Comparison of ENCODE assay signal across 34 cellular contexts in the genomic region with DNA sequence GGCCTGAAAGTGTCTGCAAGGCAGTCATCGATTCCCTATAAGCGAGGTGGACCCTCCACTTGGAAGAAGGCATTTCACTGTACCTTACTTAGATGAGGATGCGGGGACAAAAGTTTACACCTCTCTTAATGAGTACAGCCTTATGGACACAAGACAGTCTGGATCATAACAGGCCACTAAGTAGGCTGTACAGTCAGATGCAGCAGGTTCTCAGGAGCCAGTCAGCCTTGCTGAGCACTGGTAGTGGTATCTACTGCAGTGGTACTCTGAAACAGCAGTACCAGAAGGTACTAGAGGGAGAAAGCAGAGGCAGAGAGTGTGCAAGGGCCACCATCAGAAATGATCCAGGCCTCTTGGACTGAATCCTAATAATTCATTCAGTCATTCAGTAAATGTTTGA.
"Had no signal": no experiment of that assay in that cellular context is flagged by ENCODE, and none has a peak within 500 bp of the region (broad histone marks: within the 10 kb centered on the region; RNA-seq: fewer than 3 reads in every experiment).

No MANE protein-coding gene starts in this region.

- H3K9me3 Mint-ChIP-seq: activated CD4-positive, alpha-beta T cell treated with anti-CD3 and anti-CD28 coated beads, Interleukin-2, amount 10 ng/mL, durations not matched to agents 24 days and 14 days; activated CD8-positive, alpha-beta T cell treated with anti-CD3 and anti-CD28 coated beads for 36 hours; activated naive CD4-positive, alpha-beta T cell treated with anti-CD3 and anti-CD28 coated beads, Interleukin-2, amount 50 U/mL, for 72 hours; mesothelial cell of epicardium; naive B cell; stimulated activated naive B cell treated with anti-CD40 and anti-IgM and Interleukin-4, amounts not matched to agents 10 μg/mL and 1 μg/mL and 100 μg/mL, for 72 hours; T-helper 1 cell treated with Interleukin-12 subunit alpha and Interleukin-12 subunit beta and Interleukin-4 antibody, amounts not matched to agents 30 μg/mL and 1 μg/mL, for 36 hours had no signal

- H3K27ac ChIP-seq: adrenal gland, body of pancreas, colonic mucosa, epithelial cell of prostate, esophagus squamous epithelium, left ventricle myocardium inferior, pancreas, prostate gland, sigmoid colon, stomach, tibial artery, upper lobe of right lung, WERI-Rb-1 had no signal

- H3K4me3 Mint-ChIP-seq: activated CD4-positive, alpha-beta T cell treated with anti-CD3 and anti-CD28 coated beads, Interleukin-2, amount 10 ng/mL, durations not matched to agents 24 days and 14 days; activated CD8-positive, alpha-beta T cell treated with anti-CD3 and anti-CD28 coated beads for 36 hours; mesothelial cell of epicardium; naive B cell; stimulated activated naive B cell treated with anti-CD40 and anti-IgM and Interleukin-4, amounts not matched to agents 10 μg/mL and 1 μg/mL and 100 μg/mL, for 72 hours; T-helper 1 cell treated with Interleukin-12 subunit alpha and Interleukin-12 subunit beta and Interleukin-4 antibody, amounts not matched to agents 30 μg/mL and 1 μg/mL, for 36 hours had no signal

- H3K4me3 ChIP-seq: adrenal gland, body of pancreas, colonic mucosa, esophagus squamous epithelium, left ventricle myocardium inferior, pancreas, prostate gland, sigmoid colon, stomach, tibial artery, upper lobe of right lung had no signal

- H3K9me3 ChIP-seq: adrenal gland, body of pancreas, colonic mucosa, esophagus squamous epithelium, left ventricle myocardium inferior, pancreas, prostate gland, sigmoid colon, stomach, tibial artery, upper lobe of right lung had no signal

- DNase-seq: activated CD4-positive, alpha-beta T cell treated with anti-CD3 and anti-CD28 coated beads, Interleukin-2, amount 10 ng/mL, durations not matched to agents 24 days and 14 days; activated CD4-positive, CD25-positive, alpha-beta regulatory T cell treated with anti-CD3 and anti-CD28 coated beads, Interleukin-2, amount 50 U/mL, for 72 hours; activated CD8-positive, alpha-beta T cell treated with anti-CD3 and anti-CD28 coated beads for 36 hours; activated naive CD4-positive, alpha-beta T cell; activated T-cell treated with anti-CD3 and anti-CD28 coated beads, Interleukin-2, amount 50 U/mL, for 48 hours; aorta; body of pancreas; cerebellar nuclear complex; colonic mucosa; effector CD8-positive, alpha-beta T cell; esophagus squamous epithelium; left ventricle myocardium inferior; naive B cell; pancreas; retina; sigmoid colon; small intestine; stimulated activated CD4-positive, alpha-beta T cell treated with anti-CD3 and anti-CD28 coated beads, Interleukin-1b, Interleukin-23, amount 100 ng/mL, for 48 hours; stimulated activated naive B cell treated with anti-CD40 and anti-IgM and Interleukin-4, amounts not matched to agents 10 μg/mL and 1 μg/mL and 100 μg/mL, for 72 hours; stomach; T-helper 9 cell; tibial artery; upper lobe of right lung; WERI-Rb-1 had no signal

- H3K27me3 ChIP-seq: adrenal gland, body of pancreas, colonic mucosa, esophagus squamous epithelium, pancreas, sigmoid colon, stomach, tibial artery, upper lobe of right lung had no signal

- H3K27ac Mint-ChIP-seq: activated CD4-positive, alpha-beta T cell treated with anti-CD3 and anti-CD28 coated beads, Interleukin-2, amount 10 ng/mL, durations not matched to agents 24 days and 14 days; activated CD8-positive, alpha-beta T cell treated with anti-CD3 and anti-CD28 coated beads for 36 hours; mesothelial cell of epicardium; stimulated activated naive B cell treated with anti-CD40 and anti-IgM and Interleukin-4, amounts not matched to agents 10 μg/mL and 1 μg/mL and 100 μg/mL, for 72 hours; T-helper 1 cell treated with Interleukin-12 subunit alpha and Interleukin-12 subunit beta and Interleukin-4 antibody, amounts not matched to agents 30 μg/mL and 1 μg/mL, for 36 hours had no signal

- ATAC-seq: activated CD8-positive, alpha-beta T cell treated with anti-CD3 and anti-CD28 coated beads for 36 hours; body of pancreas; stimulated activated naive B cell treated with anti-CD40 and anti-IgM and Interleukin-4, amounts not matched to agents 10 μg/mL and 1 μg/mL and 100 μg/mL, for 72 hours; upper lobe of right lung had no signal

- FAIRE-seq: endometrium, frontal cortex, islet of Langerhans, pancreas, small intestine, TTC549 had no signal

- H3K27me3 Mint-ChIP-seq: activated CD4-positive, alpha-beta T cell treated with anti-CD3 and anti-CD28 coated beads, Interleukin-2, amount 10 ng/mL, durations not matched to agents 24 days and 14 days; activated CD8-positive, alpha-beta T cell treated with anti-CD3 and anti-CD28 coated beads for 36 hours; naive B cell; stimulated activated naive B cell treated with anti-CD40 and anti-IgM and Interleukin-4, amounts not matched to agents 10 μg/mL and 1 μg/mL and 100 μg/mL, for 72 hours had no signal

- H3K4me1 ChIP-seq: adrenal gland, body of pancreas, colonic mucosa, pancreas, prostate gland, sigmoid colon, tibial artery, upper lobe of right lung had no signal
